ENCODE assay signal across 33 cellular contexts in genomic region chr4:140818433-140818832, GRCh38.
"Had no signal": no experiment of that assay in that cellular context is flagged by ENCODE, and none has a peak within 500 bp of the region (broad histone marks: within the 10 kb centered on the region; RNA-seq: fewer than 3 reads in every experiment).

No MANE protein-coding gene starts in this region.

- H3K4me1 ChIP-seq: ascending aorta had no signal

- H3K27me3 Mint-ChIP-seq: activated B cell treated with CpG ODN at 0.5 μM for 24 hours; activated CD4-positive, alpha-beta memory T cell treated with anti-CD3 and anti-CD28 coated beads, Interleukin-2, amount 10 ng/mL, durations not matched to agents 7 days and 5 days; activated CD8-positive, alpha-beta memory T cell treated with anti-CD3 and anti-CD28 coated beads, Interleukin-2, amount 10 ng/mL, durations not matched to agents 7 days and 5 days; activated naive CD4-positive, alpha-beta T cell treated with anti-CD3 and anti-CD28 coated beads, Interleukin-2, amount 10 ng/mL, durations not matched to agents 7 days and 5 days; activated naive CD4-positive, alpha-beta T cell treated with anti-CD3 and anti-CD28 coated beads, Interleukin-2, amount 50 U/mL, for 24 hours; activated naive CD8-positive, alpha-beta T cell treated with anti-CD3 and anti-CD28 coated beads, Interleukin-2, amount 50 U/mL, for 24 hours had no signal

- H3K9me3 ChIP-seq: ascending aorta had no signal

- H3K36me3 ChIP-seq: ascending aorta, cardiac muscle cell had no signal

- H3K27me3 ChIP-seq: ascending aorta, cardiac muscle cell had no signal

- H3K27ac Mint-ChIP-seq: activated B cell treated with CpG ODN at 0.5 μM for 24 hours; activated CD4-positive, alpha-beta memory T cell treated with anti-CD3 and anti-CD28 coated beads, Interleukin-2, amount 10 ng/mL, durations not matched to agents 7 days and 5 days; activated CD4-positive, alpha-beta T cell treated with anti-CD3 and anti-CD28 coated beads, Interleukin-2, amount 10 ng/mL, durations not matched to agents 7 days and 5 days; activated CD8-positive, alpha-beta memory T cell treated with anti-CD3 and anti-CD28 coated beads, Interleukin-2, amount 10 ng/mL, durations not matched to agents 7 days and 5 days; activated CD8-positive, alpha-beta T cell treated with anti-CD3 and anti-CD28 coated beads, Interleukin-2, amount 10 ng/mL, durations not matched to agents 7 days and 5 days; activated naive CD4-positive, alpha-beta T cell treated with anti-CD3 and anti-CD28 coated beads, Interleukin-2, amount 10 ng/mL, durations not matched to agents 7 days and 5 days; activated naive CD4-positive, alpha-beta T cell treated with anti-CD3 and anti-CD28 coated beads, Interleukin-2, amount 50 U/mL, for 24 hours; activated naive CD8-positive, alpha-beta T cell; activated naive CD8-positive, alpha-beta T cell treated with anti-CD3 and anti-CD28 coated beads, Interleukin-2, amount 10 ng/mL, durations not matched to agents 7 days and 5 days; activated naive CD8-positive, alpha-beta T cell treated with anti-CD3 and anti-CD28 coated beads, Interleukin-2, amount 50 U/mL, for 24 hours; activated T-cell treated with anti-CD3 and anti-CD28 coated beads, Interleukin-2, amount 50 U/mL, for 24 hours; activated T-helper 2 cell treated with anti-CD3 and anti-CD28 coated beads, Interferon-gamma antibody, Interleukin-2, Interleukin-4, amounts not matched to agents 10 μg/mL and 5 μg/mL and 100 μg/mL, durations not matched to agents 14 hours and 24 hours and 36 hours; brain; T-cell; T-helper 17 cell had no signal

- H3K4me3 ChIP-seq: ascending aorta, cardiac muscle cell had no signal

- H3K36me3 Mint-ChIP-seq: activated CD8-positive, alpha-beta memory T cell treated with anti-CD3 and anti-CD28 coated beads, Interleukin-2, amount 10 ng/mL, durations not matched to agents 7 days and 5 days; activated naive CD4-positive, alpha-beta T cell treated with anti-CD3 and anti-CD28 coated beads, Interleukin-2, amount 10 ng/mL, durations not matched to agents 7 days and 5 days; activated naive CD4-positive, alpha-beta T cell treated with anti-CD3 and anti-CD28 coated beads, Interleukin-2, amount 50 U/mL, for 24 hours; activated naive CD8-positive, alpha-beta T cell; activated naive CD8-positive, alpha-beta T cell treated with anti-CD3 and anti-CD28 coated beads, Interleukin-2, amount 10 ng/mL, durations not matched to agents 7 days and 5 days; brain; T-cell had no signal

- H3K9me3 Mint-ChIP-seq: activated B cell treated with CpG ODN at 0.5 μM for 24 hours; activated CD4-positive, alpha-beta memory T cell treated with anti-CD3 and anti-CD28 coated beads, Interleukin-2, amount 10 ng/mL, durations not matched to agents 7 days and 5 days; activated CD4-positive, alpha-beta T cell treated with anti-CD3 and anti-CD28 coated beads, Interleukin-2, amount 10 ng/mL, durations not matched to agents 7 days and 5 days; activated naive CD4-positive, alpha-beta T cell treated with anti-CD3 and anti-CD28 coated beads, Interleukin-2, amount 10 ng/mL, durations not matched to agents 7 days and 5 days; activated naive CD4-positive, alpha-beta T cell treated with anti-CD3 and anti-CD28 coated beads, Interleukin-2, amount 50 U/mL, for 24 hours; activated naive CD8-positive, alpha-beta T cell treated with anti-CD3 and anti-CD28 coated beads, Interleukin-2, amount 10 ng/mL, durations not matched to agents 7 days and 5 days; activated naive CD8-positive, alpha-beta T cell treated with anti-CD3 and anti-CD28 coated beads, Interleukin-2, amount 50 U/mL, for 24 hours; activated T-cell treated with anti-CD3 and anti-CD28 coated beads, Interleukin-2, amount 50 U/mL, for 24 hours; activated T-helper 2 cell treated with anti-CD3 and anti-CD28 coated beads, Interferon-gamma antibody, Interleukin-2, Interleukin-4, amounts not matched to agents 10 μg/mL and 5 μg/mL and 100 μg/mL, durations not matched to agents 14 hours and 24 hours and 36 hours; T-cell had no signal

- ATAC-seq: activated CD8-positive, alpha-beta memory T cell treated with anti-CD3 and anti-CD28 coated beads, Interleukin-2, amount 10 ng/mL, durations not matched to agents 7 days and 5 days; activated CD8-positive, alpha-beta T cell treated with anti-CD3 and anti-CD28 coated beads, Interleukin-2, amount 10 ng/mL, durations not matched to agents 7 days and 5 days; activated naive CD8-positive, alpha-beta T cell treated with anti-CD3 and anti-CD28 coated beads, Interleukin-2, amount 50 U/mL, for 24 hours; T-cell; T-helper 17 cell had no signal

- H3K4me1 Mint-ChIP-seq: activated CD4-positive, alpha-beta memory T cell treated with anti-CD3 and anti-CD28 coated beads, Interleukin-2, amount 10 ng/mL, durations not matched to agents 7 days and 5 days; activated CD4-positive, alpha-beta T cell treated with anti-CD3 and anti-CD28 coated beads, Interleukin-2, amount 10 ng/mL, durations not matched to agents 7 days and 5 days; activated CD8-positive, alpha-beta memory T cell treated with anti-CD3 and anti-CD28 coated beads, Interleukin-2, amount 10 ng/mL, durations not matched to agents 7 days and 5 days; activated naive CD4-positive, alpha-beta T cell treated with anti-CD3 and anti-CD28 coated beads, Interleukin-2, amount 10 ng/mL, durations not matched to agents 7 days and 5 days; activated naive CD4-positive, alpha-beta T cell treated with anti-CD3 and anti-CD28 coated beads, Interleukin-2, amount 50 U/mL, for 24 hours; activated naive CD8-positive, alpha-beta T cell treated with anti-CD3 and anti-CD28 coated beads, Interleukin-2, amount 10 ng/mL, durations not matched to agents 7 days and 5 days; activated naive CD8-positive, alpha-beta T cell treated with anti-CD3 and anti-CD28 coated beads, Interleukin-2, amount 50 U/mL, for 24 hours; brain; central memory CD8-positive, alpha-beta T cell; T-cell; T-helper 17 cell had no signal

- H3K4me3 Mint-ChIP-seq: activated B cell treated with CpG ODN at 0.5 μM for 24 hours; activated CD4-positive, alpha-beta memory T cell treated with anti-CD3 and anti-CD28 coated beads, Interleukin-2, amount 10 ng/mL, durations not matched to agents 7 days and 5 days; activated CD4-positive, alpha-beta T cell treated with anti-CD3 and anti-CD28 coated beads, Interleukin-2, amount 10 ng/mL, durations not matched to agents 7 days and 5 days; activated CD8-positive, alpha-beta memory T cell treated with anti-CD3 and anti-CD28 coated beads, Interleukin-2, amount 10 ng/mL, durations not matched to agents 7 days and 5 days; activated CD8-positive, alpha-beta T cell treated with anti-CD3 and anti-CD28 coated beads, Interleukin-2, amount 10 ng/mL, durations not matched to agents 7 days and 5 days; activated naive CD4-positive, alpha-beta T cell treated with anti-CD3 and anti-CD28 coated beads, Interleukin-2, amount 10 ng/mL, durations not matched to agents 7 days and 5 days; activated naive CD4-positive, alpha-beta T cell treated with anti-CD3 and anti-CD28 coated beads, Interleukin-2, amount 50 U/mL, for 24 hours; activated naive CD8-positive, alpha-beta T cell; activated naive CD8-positive, alpha-beta T cell treated with anti-CD3 and anti-CD28 coated beads, Interleukin-2, amount 10 ng/mL, durations not matched to agents 7 days and 5 days; activated naive CD8-positive, alpha-beta T cell treated with anti-CD3 and anti-CD28 coated beads, Interleukin-2, amount 50 U/mL, for 24 hours; activated T-cell treated with anti-CD3 and anti-CD28 coated beads, Interleukin-2, amount 50 U/mL, for 24 hours; brain; central memory CD8-positive, alpha-beta T cell; T-cell; T-helper 17 cell had no signal

- DNase-seq: activated B cell treated with CpG ODN at 0.5 μM for 24 hours; activated CD4-positive, alpha-beta memory T cell treated with anti-CD3 and anti-CD28 coated beads, Interleukin-2, amount 10 ng/mL, durations not matched to agents 7 days and 5 days; activated CD4-positive, alpha-beta T cell treated with anti-CD3 and anti-CD28 coated beads for 48 hours; activated CD4-positive, alpha-beta T cell treated with anti-CD3 and anti-CD28 coated beads, Interleukin-2, amount 10 ng/mL, durations not matched to agents 7 days and 5 days; activated CD4-positive, alpha-beta T cell treated with anti-CD3 and anti-CD28 coated beads, Interleukin-2, amount 50 U/mL, for 48 hours; activated CD4-positive, CD25-positive, alpha-beta regulatory T cell treated with anti-CD3 and anti-CD28 coated beads, Interleukin-2, amount 50 U/mL, for 72 hours; activated CD8-positive, alpha-beta memory T cell treated with anti-CD3 and anti-CD28 coated beads for 24 hours; activated CD8-positive, alpha-beta memory T cell treated with anti-CD3 and anti-CD28 coated beads, Interleukin-2, amount 10 ng/mL, durations not matched to agents 7 days and 5 days; activated CD8-positive, alpha-beta memory T cell treated with anti-CD3 and anti-CD28 coated beads, Interleukin-2, amount 50 U/mL, for 48 hours; activated CD8-positive, alpha-beta T cell treated with anti-CD3 and anti-CD28 coated beads, Interleukin-2, amount 10 ng/mL, durations not matched to agents 7 days and 5 days; activated effector memory CD4-positive, alpha-beta T cell treated with Interleukin-2 at 50 U/mL for 16 hours; activated gamma-delta T cell; activated naive CD4-positive, alpha-beta T cell treated with anti-CD3 and anti-CD28 coated beads, Interleukin-2, amount 10 ng/mL, durations not matched to agents 7 days and 5 days; activated naive CD4-positive, alpha-beta T cell treated with Interleukin-2 at 50 U/mL for 16 hours; activated naive CD8-positive, alpha-beta T cell treated with anti-CD3 and anti-CD28 coated beads, Interleukin-2, amount 10 ng/mL, durations not matched to agents 7 days and 5 days; activated naive CD8-positive, alpha-beta T cell treated with anti-CD3 and anti-CD28 coated beads, Interleukin-2, amount 50 U/mL, for 24 hours; activated T-cell treated with anti-CD3 and anti-CD28 coated beads, Interleukin-2, amount 50 U/mL, for 24 hours; activated T-cell treated with anti-CD3 and anti-CD28 coated beads, Interleukin-2, amount 50 U/mL, for 48 hours; amygdala; anterior cingulate cortex; caudate nucleus; T-cell; T-helper 17 cell had no signal

- H3K27ac ChIP-seq: ascending aorta, cardiac muscle cell, VCaP had no signal

- FAIRE-seq: bronchial epithelial cell, TTC549 had no signal
